7 cellular contexts compared by ENCODE assay signal in genomic region chr6:37180610-37181009, GRCh38. TPM values are rescaled to one million over a fixed set of nuclear protein-coding genes. Genes with fewer than 3 reads are reported as not detected.
DNase-seq lines count a peak whose midpoint lies in the region; ATAC-seq, FAIRE-seq and TF ChIP-seq lines count a peak whose summit lies in the region.
"Not testable (repeated sequence)": the region's sequence is repeated elsewhere in the genome, so short reads cannot be mapped to it uniquely, and the experiment has no call there.

No MANE protein-coding gene starts in this region.

- not testable (repeated sequence) for H3K27ac ChIP-seq in CD4-positive, CD25-positive, alpha-beta regulatory T cell (ENCODE audit: insufficient read depth, low read length, poor library complexity, severe bottlenecking)
- peak overlapping the region; percentile 97 for H3K27ac ChIP-seq in K562 (ENCODE audit: extremely low read depth, low read depth, low read length)

- not testable (repeated sequence) for BruUV-seq in K562 (replicated peaks; lab: Mats Ljungman, UMichigan)

- H3K79me2 ChIP-seq in K562 (ENCODE audit: control insufficient read depth, insufficient read depth, low read length): peaks cover 27% of the 10 kb centered on the region

- not testable (repeated sequence) for H2AFZ ChIP-seq in K562 (ENCODE audit: low read depth, low read length)

- H3K4me3 Mint-ChIP-seq in CD4-positive, CD25-positive, alpha-beta regulatory T cell; T-helper 17 cell; activated CD4-positive, alpha-beta memory T cell treated with anti-CD3 and anti-CD28 coated beads, Interleukin-2, amount 10 ng/mL, durations not matched to agents 7 days and 5 days; activated T-helper 1 cell treated with anti-CD3 and anti-CD28 coated beads, Interleukin-12 subunit alpha, Interleukin-12 subunit beta, Interleukin-2, Interleukin-4 antibody, amounts not matched to agents 30 ng/mL and 10 ng/mL and 1 ng/mL, durations not matched to agents 14 hours and 24 hours and 36 hours; natural killer cell: not testable (repeated sequence)

- WGBS in K562 (ENCODE audit: insufficient coverage, low coverage, missing lambda C conversion rate): 68% methylated on average over 4 of the region's 4 CpGs

- H3K27ac Mint-ChIP-seq in CD4-positive, CD25-positive, alpha-beta regulatory T cell: peak overlapping the region in 2 of 3 donors; percentile 42 to 90
- H3K27ac Mint-ChIP-seq in T-helper 17 cell: peak overlapping the region; percentile 16
- H3K27ac Mint-ChIP-seq in activated CD4-positive, alpha-beta memory T cell treated with anti-CD3 and anti-CD28 coated beads, Interleukin-2, amount 10 ng/mL, durations not matched to agents 7 days and 5 days: peak overlapping the region; percentile 66
- peak overlapping the region; percentile 50 for H3K27ac Mint-ChIP-seq in activated T-helper 1 cell treated with anti-CD3 and anti-CD28 coated beads, Interleukin-12 subunit alpha, Interleukin-12 subunit beta, Interleukin-2, Interleukin-4 antibody, amounts not matched to agents 30 ng/mL and 10 ng/mL and 1 ng/mL, durations not matched to agents 14 hours and 24 hours and 36 hours
- peak overlapping the region; percentile 38 to 61 for H3K27ac Mint-ChIP-seq in natural killer cell

- not testable (repeated sequence) for ATAC-seq in CD4-positive, CD25-positive, alpha-beta regulatory T cell (ENCODE audit: low read depth in 2 of 2); T-helper 17 cell; K562; natural killer cell

- H3K4me1 ChIP-seq in CD4-positive, CD25-positive, alpha-beta regulatory T cell (ENCODE audit: control insufficient read depth, insufficient read depth, low read length, poor library complexity, severe bottlenecking): peaks cover 53% of the 10 kb centered on the region
- peaks cover 57 to 66% of the 10 kb centered on the region in 2 experiments for H3K4me1 ChIP-seq in K562 (replicated peaks in 1 of 2; ENCODE audit: control insufficient read depth in 2 of 2, insufficient read depth in 2 of 2, low read length in 2 of 2)

- intact Hi-C loops in activated T-helper 1 cell treated with anti-CD3 and anti-CD28 coated beads, Interleukin-12 subunit alpha, Interleukin-12 subunit beta, Interleukin-2, Interleukin-4 antibody, amounts not matched to agents 30 ng/mL and 10 ng/mL and 1 ng/mL, durations not matched to agents 14 hours and 24 hours and 36 hours (cut with micrococcal nuclease); natural killer cell (cut with micrococcal nuclease): not testable (repeated sequence)
- intact Hi-C loops in K562 (cut with micrococcal nuclease): loop anchor here (5.0 kb wide), 1 partner anchor 293 kb away; the partner anchor contains the start of gene C6orf89

- POLR2A ChIA-PET in activated CD4-positive, alpha-beta memory T cell treated with anti-CD3 and anti-CD28 coated beads, Interleukin-2, amount 10 ng/mL, durations not matched to agents 7 days and 5 days (lab: Charles Lee): interaction anchor here (0.8 to 19.6 kb wide), 6 partner anchors 9 to 194 kb away, joined by 3 to 1021 read pairs (median 372); partner anchors contain the start of genes MTCH1 and PIM1
- POLR2A ChIA-PET in K562 (lab: Yijun Ruan, JAX): not testable (repeated sequence)

- not testable (repeated sequence) for H3K4me2 ChIP-seq in K562 (ENCODE audit: insufficient read depth, low read length)

- not testable (repeated sequence) for FAIRE-seq in K562 (lab: Jason Lieb, UNC)

- not testable (repeated sequence) for H3K27me3 Mint-ChIP-seq in CD4-positive, CD25-positive, alpha-beta regulatory T cell; T-helper 17 cell; activated CD4-positive, alpha-beta memory T cell treated with anti-CD3 and anti-CD28 coated beads, Interleukin-2, amount 10 ng/mL, durations not matched to agents 7 days and 5 days; activated T-helper 1 cell treated with anti-CD3 and anti-CD28 coated beads, Interleukin-12 subunit alpha, Interleukin-12 subunit beta, Interleukin-2, Interleukin-4 antibody, amounts not matched to agents 30 ng/mL and 10 ng/mL and 1 ng/mL, durations not matched to agents 14 hours and 24 hours and 36 hours (ENCODE audit: insufficient read depth); natural killer cell (ENCODE audit: low read depth in 2 of 2)

- TF ChIP-seq POLR2A in K562 (conservative IDR thresholded peaks at IDR 0.05): not testable (repeated sequence)

- H3K9me3 ChIP-seq in CD4-positive, CD25-positive, alpha-beta regulatory T cell (ENCODE audit: control insufficient read depth in 2 of 2, low read length in 2 of 2); T-helper 17 cell (ENCODE audit: control insufficient read depth, low read length, poor library complexity, severe bottlenecking); K562 (replicated peaks; ENCODE audit: control insufficient read depth, insufficient read depth, low read depth, low read length): not testable (repeated sequence)

- TF ChIP-seq EP300 in K562 (IDR thresholded peaks at IDR 0.05; ENCODE audit: low read length): not testable (repeated sequence)

- H3K27me3 ChIP-seq in CD4-positive, CD25-positive, alpha-beta regulatory T cell (ENCODE audit: control insufficient read depth, insufficient read depth, low read length); K562 (ENCODE audit: control insufficient read depth in 2 of 2, insufficient read depth in 2 of 2, low read length in 2 of 2): not testable (repeated sequence)

- in situ Hi-C loops in K562 (cut with MboI): not testable (repeated sequence)

- H3K36me3 ChIP-seq in CD4-positive, CD25-positive, alpha-beta regulatory T cell (ENCODE audit: control insufficient read depth, insufficient read depth, low read length): not testable (repeated sequence)
- H3K36me3 ChIP-seq in K562 (ENCODE audit: control insufficient read depth, insufficient read depth, low read length): peaks cover 16% of the 10 kb centered on the region

- TF ChIP-seq CTCF in K562 (IDR thresholded peaks at IDR 0.05 in 2 of 3, conservative IDR thresholded peaks at IDR 0.05 in 1 of 3; ENCODE audit: insufficient read depth in 2 of 3, low read depth in 1 of 3, low read length in 3 of 3); natural killer cell (IDR thresholded peaks at IDR 0.05): not testable (repeated sequence)

- H3K9me3 Mint-ChIP-seq in CD4-positive, CD25-positive, alpha-beta regulatory T cell; activated CD4-positive, alpha-beta memory T cell treated with anti-CD3 and anti-CD28 coated beads, Interleukin-2, amount 10 ng/mL, durations not matched to agents 7 days and 5 days; activated T-helper 1 cell treated with anti-CD3 and anti-CD28 coated beads, Interleukin-12 subunit alpha, Interleukin-12 subunit beta, Interleukin-2, Interleukin-4 antibody, amounts not matched to agents 30 ng/mL and 10 ng/mL and 1 ng/mL, durations not matched to agents 14 hours and 24 hours and 36 hours; natural killer cell: not testable (repeated sequence)

- H3K4me3 ChIP-seq in CD4-positive, CD25-positive, alpha-beta regulatory T cell (ENCODE audit: low read depth, low read length); K562: not testable (repeated sequence)

- peaks cover 13% of the 10 kb centered on the region for H3K36me3 Mint-ChIP-seq in CD4-positive, CD25-positive, alpha-beta regulatory T cell
- H3K36me3 Mint-ChIP-seq in T-helper 17 cell (ENCODE audit: low read depth); natural killer cell: not testable (repeated sequence)
- peaks cover 28% of the 10 kb centered on the region for H3K36me3 Mint-ChIP-seq in activated CD4-positive, alpha-beta memory T cell treated with anti-CD3 and anti-CD28 coated beads, Interleukin-2, amount 10 ng/mL, durations not matched to agents 7 days and 5 days (ENCODE audit: low read depth)
- H3K36me3 Mint-ChIP-seq in activated T-helper 1 cell treated with anti-CD3 and anti-CD28 coated beads, Interleukin-12 subunit alpha, Interleukin-12 subunit beta, Interleukin-2, Interleukin-4 antibody, amounts not matched to agents 30 ng/mL and 10 ng/mL and 1 ng/mL, durations not matched to agents 14 hours and 24 hours and 36 hours (ENCODE audit: low read depth): peaks cover 21% of the 10 kb centered on the region

- H3K9me1 ChIP-seq in K562 (ENCODE audit: control insufficient read depth, insufficient read depth, low read length): not testable (repeated sequence)

- H4K20me1 ChIP-seq in K562 (replicated peaks; ENCODE audit: control insufficient read depth, insufficient read depth, low read length): not testable (repeated sequence)

- peaks cover 18 to 72% (median 39%) of the 10 kb centered on the region in 4 donors for H3K4me1 Mint-ChIP-seq in CD4-positive, CD25-positive, alpha-beta regulatory T cell
- H3K4me1 Mint-ChIP-seq in T-helper 17 cell (peaks cover 32% of the 10 kb centered on the region), natural killer cell (peaks cover 31 to 45% of the 10 kb centered on the region in 2 donors)
- peaks cover 78% of the 10 kb centered on the region for H3K4me1 Mint-ChIP-seq in activated CD4-positive, alpha-beta memory T cell treated with anti-CD3 and anti-CD28 coated beads, Interleukin-2, amount 10 ng/mL, durations not matched to agents 7 days and 5 days
- peaks cover 58% of the 10 kb centered on the region for H3K4me1 Mint-ChIP-seq in activated T-helper 1 cell treated with anti-CD3 and anti-CD28 coated beads, Interleukin-12 subunit alpha, Interleukin-12 subunit beta, Interleukin-2, Interleukin-4 antibody, amounts not matched to agents 30 ng/mL and 10 ng/mL and 1 ng/mL, durations not matched to agents 14 hours and 24 hours and 36 hours (ENCODE audit: low read depth)

- DNase-seq in CD4-positive, CD25-positive, alpha-beta regulatory T cell; T-helper 17 cell; activated CD4-positive, alpha-beta memory T cell treated with anti-CD3 and anti-CD28 coated beads, Interleukin-2, amount 10 ng/mL, durations not matched to agents 7 days and 5 days; activated T-helper 1 cell treated with anti-CD3 and anti-CD28 coated beads, Interleukin-12 subunit alpha, Interleukin-12 subunit beta, Interleukin-2, Interleukin-4 antibody, amounts not matched to agents 30 ng/mL and 10 ng/mL and 1 ng/mL, durations not matched to agents 14 hours and 24 hours and 36 hours (ENCODE audit: low spot score); natural killer cell: not testable (repeated sequence)
- DNase-seq in Daoy (ENCODE audit: low read depth) (peak; percentile 30), K562 (ENCODE audit: extremely low read depth in 1 of 4, low spot score in 3 of 4) (peak in 1 of 4 experiments; percentile 64)

- peak overlapping the region; percentile 31 to 56; a peak in 2 of 4 replicates for H3K9ac ChIP-seq in K562 (ENCODE audit: insufficient read depth in 1 of 2, low read depth in 2 of 2, low read length in 2 of 2)

- not testable (repeated sequence) for TF ChIP-seq RAD21 in K562 (CRISPR knock-in tag; conservative IDR thresholded peaks at IDR 0.05 in 1 of 2, IDR thresholded peaks at IDR 0.05 in 1 of 2)

- CTCF ChIA-PET in activated CD4-positive, alpha-beta memory T cell treated with anti-CD3 and anti-CD28 coated beads, Interleukin-2, amount 10 ng/mL, durations not matched to agents 7 days and 5 days (lab: Charles Lee): interaction anchor here (0.5 to 17.6 kb wide), 8 partner anchors 9 to 163 kb away, joined by 3 to 327 read pairs (median 16); no protein-coding TSS in a partner anchor
- CTCF ChIA-PET in K562 (lab: Yijun Ruan, JAX; ENCODE audit: low intra/inter-chr PET ratio): not testable (repeated sequence)

RNA-seq across cellular contexts. Expression of gene PIM1, which starts 10.7 kb away (rescaled TPM):
- total RNA-seq in CD4-positive, CD25-positive, alpha-beta regulatory T cell: 161 TPM
- 100 to 1,000 TPM; 105 to 149 (median 127) TPM for polyA plus RNA-seq in CD4-positive, CD25-positive, alpha-beta regulatory T cell
- total RNA-seq in Daoy (2014; rRNA removed; shearing (Covaris generic)): 33.3 and 45.3 TPM in 2 replicates
- total RNA-seq in T-helper 17 cell (100 to 1,000 TPM; 210 to 310 TPM), K562 (2014; rRNA removed) (169 and 190 TPM in 2 replicates), K562 (2014; rRNA removed; fragmentation: Illumina TruSeq; extraction: Trizol) (175 and 193 TPM in 2 replicates), K562 (2015; rRNA removed; fragmentation: Illumina TruSeq; extraction: Trizol) (211 and 212 TPM in 2 replicates), K562 (2021) (358 and 364 TPM in 2 replicates), natural killer cell (100 to 1,000 TPM; 188 to 242 (median 215) TPM)
- total RNA-seq in activated CD4-positive, alpha-beta memory T cell treated with anti-CD3 and anti-CD28 coated beads, Interleukin-2, amount 10 ng/mL, durations not matched to agents 7 days and 5 days: 100 to 1,000 TPM; 497 to 505 TPM
- total RNA-seq in activated T-helper 1 cell treated with anti-CD3 and anti-CD28 coated beads, Interleukin-12 subunit alpha, Interleukin-12 subunit beta, Interleukin-2, Interleukin-4 antibody, amounts not matched to agents 30 ng/mL and 10 ng/mL and 1 ng/mL, durations not matched to agents 14 hours and 24 hours and 36 hours: 182 and 192 TPM in 2 replicates
- total RNA-seq in K562 (2011; cell fraction: chromatin; rRNA removed; ENCODE audit: low replicate concordance): 217 and 312 TPM in 2 replicates
- 221 and 239 TPM in 2 replicates for total RNA-seq in K562 (2011; cell fraction: nucleolus; rRNA removed)
- total RNA-seq in K562 (2011; cell fraction: nucleoplasm; rRNA removed): 299 and 384 TPM in 2 replicates
- polyA plus RNA-seq in K562 (2011; rRNA removed) (296 and 429 TPM in 2 replicates), K562 (2014; fragmentation: Illumina TruSeq; extraction: Trizol) (574 and 789 TPM in 2 replicates), K562 (2014; fragmentation: Nextera tagmentation; extraction: Ambion mirVana) (10 to 100 TPM; 19.0 to 62.4 TPM), K562 (2014; rRNA removed) (235 and 249 TPM in 2 replicates)
- 314 and 336 TPM in 2 replicates for polyA plus RNA-seq in K562 (2011; cell fraction: cytosol; rRNA removed)
- 653 and 742 TPM in 2 replicates for polyA plus RNA-seq in K562 (2011; cell fraction: nucleus; rRNA removed)
- polyA plus RNA-seq in K562 (2012): 412 and 745 TPM in 2 replicates
- polyA minus RNA-seq in K562 (2011; rRNA and poly(A)+ RNA removed): 158 and 187 TPM in 2 replicates
- polyA minus RNA-seq in K562 (2011; cell fraction: cytosol; rRNA and poly(A)+ RNA removed): 162 and 207 TPM in 2 replicates
- polyA minus RNA-seq in K562 (2011; cell fraction: nucleus; rRNA and poly(A)+ RNA removed): 177 and 202 TPM in 2 replicates

Comparison
In these comparisons a context has a peak if more than half of its experiments do, and no peak if none do; other contexts are left out.
1. H3K27ac Mint-ChIP-seq: peak in every context shown above with its lines; median percentile 66 in CD4-positive, CD25-positive, alpha-beta regulatory T cell; 66 in activated CD4-positive, alpha-beta memory T cell treated with anti-CD3 and anti-CD28 coated beads, Interleukin-2, amount 10 ng/mL, durations not matched to agents 7 days and 5 days; 50 in activated T-helper 1 cell treated with anti-CD3 and anti-CD28 coated beads, Interleukin-12 subunit alpha, Interleukin-12 subunit beta, Interleukin-2, Interleukin-4 antibody, amounts not matched to agents 30 ng/mL and 10 ng/mL and 1 ng/mL, durations not matched to agents 14 hours and 24 hours and 36 hours; 50 in natural killer cell; 16 in T-helper 17 cell.